ENCODE assay signal across 22 cellular contexts in genomic region chr7:155219154-155219531, GRCh38.
A peak's percentile ranks its signal among the peaks of the same experiment; 100 is the strongest.
DNase-seq lines count a peak whose midpoint lies in the region; ATAC-seq and TF ChIP-seq lines count a peak whose summit lies in the region.
"Had no signal": no experiment of that assay in that cellular context is flagged by ENCODE, and none has a peak within 500 bp of the region (broad histone marks: within the 10 kb centered on the region; RNA-seq: fewer than 3 reads in every experiment).

No MANE protein-coding gene starts in this region.

- H4K20me1 ChIP-seq in smooth muscle cell (ENCODE audit: low read depth): no peaks in the 10 kb centered on the region
- H4K20me1 ChIP-seq: BLaER1 had no signal

- H3K9me3 ChIP-seq in aorta (ENCODE audit: control insufficient read depth, low read length): no peaks in the 10 kb centered on the region
- H3K9me3 ChIP-seq in smooth muscle cell (replicated peaks; ENCODE audit: low read depth): no peaks in the 10 kb centered on the region
- H3K9me3 ChIP-seq: BLaER1, HAP-1 had no signal

- no peak overlapping the region for H2AFZ ChIP-seq in smooth muscle cell (ENCODE audit: low read depth)
- H2AFZ ChIP-seq: GM23248 had no signal

- no peaks in the 10 kb centered on the region for H3K79me2 ChIP-seq in smooth muscle cell (ENCODE audit: low read depth)

- H3K27ac Mint-ChIP-seq in activated CD4-positive, alpha-beta T cell treated with anti-CD3 and anti-CD28 coated beads, Interleukin-2, amount 10 ng/mL, durations not matched to agents 7 days and 5 days: peak overlapping the region; percentile 1
- no peak overlapping the region for H3K27ac Mint-ChIP-seq in activated CD4-positive, alpha-beta T cell treated with anti-CD3 and anti-CD28 coated beads, Interleukin-2, amount 10 ng/mL, durations not matched to agents 24 days and 14 days
- H3K27ac Mint-ChIP-seq in natural killer cell treated with Interleukin-12 subunit alpha and Interleukin-12 subunit beta and Interleukin-15 and Interleukin-18, amount 100 ng/mL, for 72 hours: no peak overlapping the region
- H3K27ac Mint-ChIP-seq in natural killer cell: no peak overlapping the region
- peak overlapping the region; percentile 8 for H3K27ac Mint-ChIP-seq in nephron progenitor cell
- H3K27ac Mint-ChIP-seq: B cell; CD4-positive, CD25-positive, alpha-beta regulatory T cell; CD8-positive, alpha-beta T cell; HFFc6 had no signal

- H3K36me3 Mint-ChIP-seq in activated CD4-positive, alpha-beta T cell treated with anti-CD3 and anti-CD28 coated beads, Interleukin-2, amount 10 ng/mL, durations not matched to agents 7 days and 5 days (ENCODE audit: low read depth): no peaks in the 10 kb centered on the region
- H3K36me3 Mint-ChIP-seq in activated CD4-positive, alpha-beta T cell treated with anti-CD3 and anti-CD28 coated beads, Interleukin-2, amount 10 ng/mL, durations not matched to agents 24 days and 14 days (ENCODE audit: low read depth): no peaks in the 10 kb centered on the region
- H3K36me3 Mint-ChIP-seq in natural killer cell treated with Interleukin-12 subunit alpha and Interleukin-12 subunit beta and Interleukin-15 and Interleukin-18, amount 100 ng/mL, for 72 hours: no peaks in the 10 kb centered on the region
- H3K36me3 Mint-ChIP-seq in natural killer cell (no peaks in the 10 kb centered on the region), nephron progenitor cell (ENCODE audit: low read depth) (no peaks in the 10 kb centered on the region)
- H3K36me3 Mint-ChIP-seq: CD4-positive, CD25-positive, alpha-beta regulatory T cell; CD8-positive, alpha-beta T cell had no signal

- CTCF ChIA-PET in activated CD4-positive, alpha-beta T cell treated with anti-CD3 and anti-CD28 coated beads, Interleukin-2, amount 10 ng/mL, durations not matched to agents 7 days and 5 days (lab: Charles Lee): interaction anchor here (0.8 to 1.6 kb wide), 4 partner anchors 8 to 29 kb away, joined by 3 read pairs; no protein-coding TSS in a partner anchor

- no peak for DNase-seq in activated CD4-positive, alpha-beta T cell treated with anti-CD3 and anti-CD28 coated beads, Interleukin-2, amount 10 ng/mL, durations not matched to agents 7 days and 5 days
- no peak for DNase-seq in activated CD4-positive, alpha-beta T cell treated with anti-CD3 and anti-CD28 coated beads, Interleukin-2, amount 10 ng/mL, durations not matched to agents 24 days and 14 days
- peak; percentile 39 for DNase-seq in natural killer cell treated with Interleukin-12 subunit alpha and Interleukin-12 subunit beta and Interleukin-15 and Interleukin-18, amount 100 ng/mL, for 72 hours (ENCODE audit: low spot score)
- DNase-seq in natural killer cell: no peak
- no peak for DNase-seq in nephron progenitor cell
- DNase-seq in aorta: peak; percentile 8 to 31
- no peak for DNase-seq in smooth muscle cell (lab: John Stamatoyannopoulos, UW; ENCODE audit: unreplicated experiment)
- DNase-seq: CD4-positive, CD25-positive, alpha-beta regulatory T cell; CD8-positive, alpha-beta T cell; DMS 273 treated with DMSO at 0.1 percent for 48 hours; DMS79; EL; GDM1; HFFc6 had no signal

- H3K36me3 ChIP-seq in aorta (ENCODE audit: control insufficient read depth in 1 of 2, insufficient read depth in 2 of 2, low read length in 1 of 2) (no peaks in the 10 kb centered on the region), smooth muscle cell (ENCODE audit: low read depth) (no peaks in the 10 kb centered on the region)
- H3K36me3 ChIP-seq: BLaER1, HAP-1 had no signal

- H3K27me3 ChIP-seq in aorta (ENCODE audit: control insufficient read depth in 1 of 2, insufficient read depth in 2 of 2, low read length in 1 of 2) (no peaks in the 10 kb centered on the region), smooth muscle cell (ENCODE audit: low read depth) (no peaks in the 10 kb centered on the region)
- H3K27me3 ChIP-seq: BLaER1 had no signal

- intact Hi-C loops in activated CD4-positive, alpha-beta T cell treated with anti-CD3 and anti-CD28 coated beads, Interleukin-2, amount 10 ng/mL, durations not matched to agents 24 days and 14 days (cut with micrococcal nuclease): no loop called here
- intact Hi-C loops in natural killer cell (cut with micrococcal nuclease): no loop called here
- intact Hi-C loops in aorta (cut with DNase I): no loop called here

- H3K27ac ChIP-seq in aorta (ENCODE audit: low read depth in 1 of 2, low read length in 2 of 2): no peak overlapping the region
- H3K27ac ChIP-seq in smooth muscle cell (ENCODE audit: low read depth): no peak overlapping the region
- H3K27ac ChIP-seq: 22Rv1, BLaER1, C4-2B, GM23248 had no signal

- no peak overlapping the region for H3K4me3 Mint-ChIP-seq in activated CD4-positive, alpha-beta T cell treated with anti-CD3 and anti-CD28 coated beads, Interleukin-2, amount 10 ng/mL, durations not matched to agents 7 days and 5 days
- H3K4me3 Mint-ChIP-seq in activated CD4-positive, alpha-beta T cell treated with anti-CD3 and anti-CD28 coated beads, Interleukin-2, amount 10 ng/mL, durations not matched to agents 24 days and 14 days: no peak overlapping the region
- H3K4me3 Mint-ChIP-seq in natural killer cell treated with Interleukin-12 subunit alpha and Interleukin-12 subunit beta and Interleukin-15 and Interleukin-18, amount 100 ng/mL, for 72 hours: no peak overlapping the region
- no peak overlapping the region for H3K4me3 Mint-ChIP-seq in natural killer cell
- no peak overlapping the region for H3K4me3 Mint-ChIP-seq in nephron progenitor cell
- H3K4me3 Mint-ChIP-seq: B cell; CD4-positive, CD25-positive, alpha-beta regulatory T cell; CD8-positive, alpha-beta T cell; HFFc6 had no signal

- no peak overlapping the region for H3K4me2 ChIP-seq in smooth muscle cell
- H3K4me2 ChIP-seq: BLaER1 had no signal

- ATAC-seq in natural killer cell treated with Interleukin-12 subunit alpha and Interleukin-12 subunit beta and Interleukin-15 and Interleukin-18, amount 100 ng/mL, for 72 hours: no peak
- ATAC-seq in natural killer cell (no peak), aorta (ENCODE audit: low FRiP score) (no peak), HG02759 (IDR thresholded peaks at IDR 0.05; ENCODE audit: unreplicated experiment) (no peak)
- ATAC-seq: CD8-positive, alpha-beta T cell; GM12878 had no signal

- peaks cover 12% of the 10 kb centered on the region for H3K4me1 Mint-ChIP-seq in activated CD4-positive, alpha-beta T cell treated with anti-CD3 and anti-CD28 coated beads, Interleukin-2, amount 10 ng/mL, durations not matched to agents 7 days and 5 days
- H3K4me1 Mint-ChIP-seq in activated CD4-positive, alpha-beta T cell treated with anti-CD3 and anti-CD28 coated beads, Interleukin-2, amount 10 ng/mL, durations not matched to agents 24 days and 14 days: peaks cover 9% of the 10 kb centered on the region
- peaks cover 6 to 14% of the 10 kb centered on the region in 2 donors for H3K4me1 Mint-ChIP-seq in natural killer cell treated with Interleukin-12 subunit alpha and Interleukin-12 subunit beta and Interleukin-15 and Interleukin-18, amount 100 ng/mL, for 72 hours (ENCODE audit: low read depth in 2 of 2)
- no peaks in the 10 kb centered on the region for H3K4me1 Mint-ChIP-seq in natural killer cell
- peaks cover 50% of the 10 kb centered on the region for H3K4me1 Mint-ChIP-seq in nephron progenitor cell
- H3K4me1 Mint-ChIP-seq: B cell; CD4-positive, CD25-positive, alpha-beta regulatory T cell had no signal

- no peaks in the 10 kb centered on the region for H3K9me3 Mint-ChIP-seq in activated CD4-positive, alpha-beta T cell treated with anti-CD3 and anti-CD28 coated beads, Interleukin-2, amount 10 ng/mL, durations not matched to agents 7 days and 5 days
- no peaks in the 10 kb centered on the region for H3K9me3 Mint-ChIP-seq in activated CD4-positive, alpha-beta T cell treated with anti-CD3 and anti-CD28 coated beads, Interleukin-2, amount 10 ng/mL, durations not matched to agents 24 days and 14 days
- H3K9me3 Mint-ChIP-seq in natural killer cell treated with Interleukin-12 subunit alpha and Interleukin-12 subunit beta and Interleukin-15 and Interleukin-18, amount 100 ng/mL, for 72 hours: no peaks in the 10 kb centered on the region
- no peaks in the 10 kb centered on the region for H3K9me3 Mint-ChIP-seq in natural killer cell
- no peaks in the 10 kb centered on the region for H3K9me3 Mint-ChIP-seq in nephron progenitor cell
- H3K9me3 Mint-ChIP-seq: CD4-positive, CD25-positive, alpha-beta regulatory T cell; CD8-positive, alpha-beta T cell; HFFc6 had no signal

- H3F3A ChIP-seq in smooth muscle cell (ENCODE audit: low read depth): no peaks in the 10 kb centered on the region

- no peaks in the 10 kb centered on the region for H3K27me3 Mint-ChIP-seq in activated CD4-positive, alpha-beta T cell treated with anti-CD3 and anti-CD28 coated beads, Interleukin-2, amount 10 ng/mL, durations not matched to agents 7 days and 5 days
- H3K27me3 Mint-ChIP-seq in activated CD4-positive, alpha-beta T cell treated with anti-CD3 and anti-CD28 coated beads, Interleukin-2, amount 10 ng/mL, durations not matched to agents 24 days and 14 days: peaks cover 8% of the 10 kb centered on the region
- peaks cover 0 to 13% of the 10 kb centered on the region in 2 donors for H3K27me3 Mint-ChIP-seq in natural killer cell treated with Interleukin-12 subunit alpha and Interleukin-12 subunit beta and Interleukin-15 and Interleukin-18, amount 100 ng/mL, for 72 hours
- H3K27me3 Mint-ChIP-seq in natural killer cell (ENCODE audit: low read depth in 2 of 2) (peaks cover 0 to 4% of the 10 kb centered on the region in 2 donors), nephron progenitor cell (ENCODE audit: low read depth, poor library complexity) (peaks cover 11% of the 10 kb centered on the region)
- H3K27me3 Mint-ChIP-seq: B cell; CD4-positive, CD25-positive, alpha-beta regulatory T cell had no signal

- TF ChIP-seq CTCF in natural killer cell (IDR thresholded peaks at IDR 0.05) (no peak), nephron progenitor cell (IDR thresholded peaks at IDR 0.05) (no peak), smooth muscle cell (IDR thresholded peaks at IDR 0.05; ENCODE audit: borderline replicate concordance, insufficient read depth, poor library complexity, severe bottlenecking) (no peak)

- no peak overlapping the region for H3K9ac ChIP-seq in smooth muscle cell (ENCODE audit: low read depth)
- H3K9ac ChIP-seq: BLaER1, GM23248 had no signal

- POLR2A ChIA-PET in activated CD4-positive, alpha-beta T cell treated with anti-CD3 and anti-CD28 coated beads, Interleukin-2, amount 10 ng/mL, durations not matched to agents 7 days and 5 days (lab: Charles Lee): no interaction called here

- H3K4me1 ChIP-seq in aorta (ENCODE audit: control insufficient read depth in 1 of 2, insufficient read depth in 2 of 2, low read length in 2 of 2) (no peaks in the 10 kb centered on the region), smooth muscle cell (ENCODE audit: low read depth) (no peaks in the 10 kb centered on the region)
- H3K4me1 ChIP-seq: BLaER1, HAP-1 had no signal

- 85 to 91% methylated on average over 15 of the region's 15 CpGs for WGBS in aorta, 2 donors
- 90% methylated on average over 15 of the region's 15 CpGs for WGBS in smooth muscle cell (ENCODE audit: low lambda C conversion rate)

- H3K4me3 ChIP-seq in aorta (ENCODE audit: low read length in 2 of 2) (no peak overlapping the region), smooth muscle cell (no peak overlapping the region)
- H3K4me3 ChIP-seq: BLaER1, GM12878, GM23248, HAP-1 had no signal

Comparison
In these comparisons a context has a peak if more than half of its experiments do, and no peak if none do; other contexts are left out.
1. DNase-seq: peak in natural killer cell treated with Interleukin-12 subunit alpha and Interleukin-12 subunit beta and Interleukin-15 and Interleukin-18, amount 100 ng/mL, for 72 hours (single experiment) and aorta (2 of 2); none in activated CD4-positive, alpha-beta T cell treated with anti-CD3 and anti-CD28 coated beads, Interleukin-2, amount 10 ng/mL, durations not matched to agents 7 days and 5 days (single experiment), activated CD4-positive, alpha-beta T cell treated with anti-CD3 and anti-CD28 coated beads, Interleukin-2, amount 10 ng/mL, durations not matched to agents 24 days and 14 days (single experiment), natural killer cell (single experiment), nephron progenitor cell (single experiment) and smooth muscle cell (single experiment).
2. H3K27ac Mint-ChIP-seq: peak in activated CD4-positive, alpha-beta T cell treated with anti-CD3 and anti-CD28 coated beads, Interleukin-2, amount 10 ng/mL, durations not matched to agents 7 days and 5 days (single experiment) and nephron progenitor cell (single experiment); none in activated CD4-positive, alpha-beta T cell treated with anti-CD3 and anti-CD28 coated beads, Interleukin-2, amount 10 ng/mL, durations not matched to agents 24 days and 14 days (single experiment), natural killer cell treated with Interleukin-12 subunit alpha and Interleukin-12 subunit beta and Interleukin-15 and Interleukin-18, amount 100 ng/mL, for 72 hours (0 of 2) and natural killer cell (0 of 2).